Comparison of ENCODE assay signal across 20 cellular contexts in the genomic region with DNA sequence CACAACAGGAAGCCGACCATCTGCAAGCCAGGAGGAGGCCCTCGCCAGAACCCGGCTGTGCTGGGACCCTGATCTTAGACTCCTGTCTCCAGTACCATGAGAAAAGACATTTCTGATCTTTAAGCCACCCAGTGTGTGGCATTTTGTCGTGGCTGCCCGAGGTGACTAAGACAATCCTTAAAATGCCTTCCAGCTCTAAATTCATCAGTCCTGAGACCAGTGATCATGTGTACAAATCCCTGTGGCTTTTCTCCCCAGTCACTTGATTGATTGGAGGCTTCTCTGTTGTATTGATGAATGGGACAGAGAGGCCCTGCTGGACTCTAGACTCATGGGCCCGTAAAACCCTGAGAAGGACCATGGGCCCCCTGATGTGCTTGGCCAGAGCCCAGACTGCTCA. TPM values are rescaled to one million over a fixed set of nuclear protein-coding genes. Genes with fewer than 3 reads are reported as not detected.
A peak's percentile ranks its signal among the peaks of the same experiment; 100 is the strongest.
DNase-seq lines count a peak whose midpoint lies in the region; ATAC-seq, FAIRE-seq and TF ChIP-seq lines count a peak whose summit lies in the region.
"Had no signal": no experiment of that assay in that cellular context is flagged by ENCODE, and none has a peak within 500 bp of the region (broad histone marks: within the 10 kb centered on the region; RNA-seq: fewer than 3 reads in every experiment).

No MANE protein-coding gene starts in this region.

- peak overlapping the region; percentile 92 for H3K27ac Mint-ChIP-seq in nephron progenitor cell
- H3K27ac Mint-ChIP-seq: CD8-positive, alpha-beta T cell had no signal

- H2BK120ac ChIP-seq in IMR-90 (ENCODE audit: low read depth, low read length) = no peak overlapping the region

- no peaks in the 10 kb centered on the region for H4K20me1 ChIP-seq in IMR-90 (ENCODE audit: insufficient read depth, low read length)
- H4K20me1 ChIP-seq in GM23248 (ENCODE audit: insufficient read depth) = no peaks in the 10 kb centered on the region

- peaks cover 30% of the 10 kb centered on the region for H3K4me1 Mint-ChIP-seq in nephron progenitor cell
- H3K4me1 Mint-ChIP-seq: CD14-positive monocyte had no signal

- H3K56ac ChIP-seq in IMR-90 (ENCODE audit: extremely low read depth, insufficient read depth, low read length) = no peak overlapping the region

- ATAC-seq in IMR-90 (ENCODE audit: low read depth) = no peak
- ATAC-seq in upper lobe of right lung = no peak
- ATAC-seq: A549; CD8-positive, alpha-beta T cell; GM12878; K562 had no signal

- H3K79me2 ChIP-seq in GM23248 (ENCODE audit: insufficient read depth) = no peaks in the 10 kb centered on the region

- no peak for FAIRE-seq in kidney (lab: Jason Lieb, UNC)
- FAIRE-seq: A549, GM12878, GM18507, K562 had no signal

- H3K4me2 ChIP-seq in IMR-90 (ENCODE audit: low read depth, low read length) (no peak overlapping the region), GM23248 (ENCODE audit: unreplicated experiment) (no peak overlapping the region)
- H3K4me2 ChIP-seq: A549 had no signal

- peaks cover 2% of the 10 kb centered on the region; the same call in 1 of the 2 replicates for H3K27me3 ChIP-seq in IMR-90 (ENCODE audit: control insufficient read depth, insufficient read depth, low read length)
- H3K27me3 ChIP-seq in upper lobe of right lung = no peaks in the 10 kb centered on the region
- H3K27me3 ChIP-seq in GM23248 (replicated peaks; ENCODE audit: insufficient read depth) = no peaks in the 10 kb centered on the region

- no peaks in the 10 kb centered on the region for H3F3A ChIP-seq in GM23248 (ENCODE audit: insufficient read depth)

- H3K4ac ChIP-seq in IMR-90 (ENCODE audit: low read depth, low read length) = no peak overlapping the region

- no peaks in the 10 kb centered on the region for H3K4me1 ChIP-seq in IMR-90 (ENCODE audit: control insufficient read depth, insufficient read depth, low read length)
- no peaks in the 10 kb centered on the region for H3K4me1 ChIP-seq in upper lobe of right lung
- no peaks in the 10 kb centered on the region for H3K4me1 ChIP-seq in GM23248 (ENCODE audit: insufficient read depth)
- H3K4me1 ChIP-seq in kidney (ENCODE audit: control insufficient read depth in 1 of 2, insufficient read depth in 1 of 2, low read depth in 1 of 2, low read length in 2 of 2) = no peaks in the 10 kb centered on the region

- no peaks in the 10 kb centered on the region for H3K36me3 ChIP-seq in IMR-90 (ENCODE audit: control insufficient read depth, insufficient read depth, low read length)
- no peaks in the 10 kb centered on the region for H3K36me3 ChIP-seq in upper lobe of right lung
- H3K36me3 ChIP-seq in GM23248 (ENCODE audit: low read depth) = no peaks in the 10 kb centered on the region
- H3K36me3 ChIP-seq in kidney (ENCODE audit: control insufficient read depth in 1 of 2, insufficient read depth in 2 of 2, low read length in 2 of 2) = no peaks in the 10 kb centered on the region

- no peak overlapping the region for H4K5ac ChIP-seq in IMR-90 (ENCODE audit: low read depth, low read length)

- peaks cover 24% of the 10 kb centered on the region for H3K36me3 Mint-ChIP-seq in nephron progenitor cell (ENCODE audit: low read depth)
- H3K36me3 Mint-ChIP-seq: CD14-positive monocyte; CD8-positive, alpha-beta T cell had no signal

- H3K4me3 Mint-ChIP-seq in nephron progenitor cell = no peak overlapping the region
- H3K4me3 Mint-ChIP-seq: CD14-positive monocyte; CD8-positive, alpha-beta T cell had no signal

- no peaks in the 10 kb centered on the region for H3K79me1 ChIP-seq in IMR-90 (ENCODE audit: low read depth in 1 of 2, low read length in 2 of 2)

- no peak for TF ChIP-seq RAD21 in IMR-90 (IDR thresholded peaks at IDR 0.05; ENCODE audit: low read length)

- no peaks in the 10 kb centered on the region for H3K9me2 ChIP-seq in GM23248 (ENCODE audit: insufficient read depth)

- no peak overlapping the region for H2AK9ac ChIP-seq in IMR-90 (replicated peaks; ENCODE audit: low read depth, low read length, poor library complexity)

- no peak overlapping the region for H3K23ac ChIP-seq in IMR-90 (ENCODE audit: low read depth, low read length)

- H3K9me3 ChIP-seq in IMR-90 (ENCODE audit: control insufficient read depth, insufficient read depth, low read length) = peaks cover 10% of the 10 kb centered on the region
- no peaks in the 10 kb centered on the region for H3K9me3 ChIP-seq in upper lobe of right lung
- H3K9me3 ChIP-seq in GM23248 (ENCODE audit: low read depth) = no peaks in the 10 kb centered on the region
- peaks cover 0 to 10% of the 10 kb centered on the region in 2 donors for H3K9me3 ChIP-seq in kidney (ENCODE audit: control insufficient read depth in 1 of 2, low read length in 2 of 2)
- H3K9me3 ChIP-seq: A549 had no signal

- POLR2A ChIA-PET in IMR-90 (lab: Charles Lee; ENCODE audit: unreplicated experiment) = no interaction called here

- WGBS in IMR-90 (ENCODE audit: extremely low coverage in 2 of 2, insufficient read length in 1 of 2), 2 experiments = no CpG with 5 or more reads among the region's 6 CpGs
- WGBS in GM23248 (ENCODE audit: low coverage in 1 of 2, low lambda C conversion rate in 2 of 2, missing lambda C conversion rate in 2 of 2), 2 experiments = 51 to 56% methylated on average over 6 of the region's 6 CpGs

- H3K27ac ChIP-seq in IMR-90 (ENCODE audit: insufficient read depth, low read length) = no peak overlapping the region
- H3K27ac ChIP-seq in coronary artery = no peak overlapping the region
- H3K27ac ChIP-seq in upper lobe of right lung = no peak overlapping the region
- H3K27ac ChIP-seq in GM23248 = no peak overlapping the region
- H3K27ac ChIP-seq in kidney (ENCODE audit: low read depth in 2 of 2, low read length in 2 of 2) = no peak overlapping the region
- H3K27ac ChIP-seq: A549, HL-60 had no signal

- dilution Hi-C loops in IMR-90 (cut with HindIII; ENCODE audit: low sequenced_read_pairs, unreplicated experiment) = no loop called here

- H4K8ac ChIP-seq in IMR-90 (ENCODE audit: low read depth in 2 of 2, low read length in 2 of 2) = no peak overlapping the region

- H2BK20ac ChIP-seq in IMR-90 (ENCODE audit: low read depth, low read length) = no peak overlapping the region

- no peak overlapping the region for H2BK15ac ChIP-seq in IMR-90 (ENCODE audit: low read depth, low read length)

- no peak overlapping the region for H3K18ac ChIP-seq in IMR-90 (ENCODE audit: low read depth, low read length)

- H2AK5ac ChIP-seq in IMR-90 (ENCODE audit: low read depth, low read length) = no peak overlapping the region

- peaks cover 10% of the 10 kb centered on the region for H3K27me3 Mint-ChIP-seq in nephron progenitor cell (ENCODE audit: low read depth, poor library complexity)

- H2BK5ac ChIP-seq in IMR-90 (ENCODE audit: low read depth, low read length, poor library complexity, severe bottlenecking) = no peak overlapping the region

- no TSS peak for BruUV-seq in IMR-90 (replicated peaks; lab: Mats Ljungman, UMichigan)

- intact Hi-C loops in IMR-90 (cut with micrococcal nuclease) (no loop called here), upper lobe of right lung (cut with DNase I) (no loop called here), kidney (cut with DNase I) (no loop called here)

- H3K14ac ChIP-seq in IMR-90 (replicated peaks; ENCODE audit: low read depth, low read length) = no peak overlapping the region

- no peak for TF ChIP-seq POLR2A in IMR-90 (IDR thresholded peaks at IDR 0.05; ENCODE audit: low read depth, low read length)

- no peak overlapping the region for H3K4me3 ChIP-seq in IMR-90 (ENCODE audit: insufficient read depth, low read depth, low read length)
- no peak overlapping the region for H3K4me3 ChIP-seq in coronary artery
- H3K4me3 ChIP-seq in upper lobe of right lung = no peak overlapping the region
- H3K4me3 ChIP-seq in GM23248 = no peak overlapping the region
- H3K4me3 ChIP-seq in kidney (ENCODE audit: low read length in 2 of 2) = no peak overlapping the region
- H3K4me3 ChIP-seq: A549, GM12878, K562 had no signal

- no peaks in the 10 kb centered on the region for H3K9me1 ChIP-seq in IMR-90 (ENCODE audit: insufficient read depth, low read length)

- TF ChIP-seq CTCF in IMR-90 (conservative IDR thresholded peaks at IDR 0.05; ENCODE audit: low read depth, low read length) (no peak), coronary artery (IDR thresholded peaks at IDR 0.05) (no peak), nephron progenitor cell (IDR thresholded peaks at IDR 0.05) (no peak), upper lobe of right lung (IDR thresholded peaks at IDR 0.05) (no peak), kidney (IDR thresholded peaks at IDR 0.05; ENCODE audit: borderline replicate concordance, extremely low read depth, insufficient read depth) (no peak)

- H2AFZ ChIP-seq in IMR-90 (replicated peaks; ENCODE audit: low read length, poor library complexity) (peak overlapping the region; percentile 24), GM23248 (no peak overlapping the region)

- peaks cover 20% of the 10 kb centered on the region for H3K9me3 Mint-ChIP-seq in nephron progenitor cell

- in situ Hi-C loops in IMR-90 (cut with MboI; ENCODE audit: low sequenced_read_pairs) (no loop called here), GM23248 (cut with MboI) (no loop called here)

- DNase-seq in IMR-90 = no peak
- peak; percentile 28 for DNase-seq in coronary artery (ENCODE audit: low spot score)
- no peak for DNase-seq in nephron progenitor cell
- peak; percentile 33 for DNase-seq in upper lobe of right lung
- DNase-seq in GM23248 = no peak
- no peak for DNase-seq in NCI-H187 (lab: John Stamatoyannopoulos, UW)
- no peak for DNase-seq in kidney
- DNase-seq in T-helper 9 cell = no peak
- DNase-seq: CD8-positive, alpha-beta T cell; COR-L47; DMS53; GOT3; HCEC 1CT had no signal

- H4K91ac ChIP-seq in IMR-90 (ENCODE audit: insufficient read depth, low read depth, low read length) = no peak overlapping the region

- H3K9ac ChIP-seq in IMR-90 (ENCODE audit: low read depth, low read length) (no peak overlapping the region), GM23248 (no peak overlapping the region), kidney (ENCODE audit: low read length in 2 of 2) (no peak overlapping the region)

- CTCF ChIA-PET in IMR-90 (lab: Yijun Ruan, JAX) = no interaction called here

TF ChIP-seq in IMR-90, 13 proteins besides CTCF, POLR2A, EP300 and RAD21 (continues in another document):
- no peak for TF ChIP-seq MXI1 (IDR thresholded peaks at IDR 0.05; ENCODE audit: borderline replicate concordance, low read depth, low read length)
- TF ChIP-seq FOS (IDR thresholded peaks at IDR 0.05; ENCODE audit: low read depth, low read length) = no peak
- no peak for TF ChIP-seq NFE2L2 (IDR thresholded peaks at IDR 0.05; ENCODE audit: low read depth, low read length)
- TF ChIP-seq MAZ (IDR thresholded peaks at IDR 0.05; ENCODE audit: borderline replicate concordance, low read depth, low read length) = no peak

RNA-seq across cellular contexts. Expression of a gene that starts 36.1 kb away (rescaled TPM):
- total RNA-seq in IMR-90 (2012; rRNA removed) (under 0.01 and 0.18 TPM in 2 replicates), upper lobe of right lung (not detected), kidney (5.6 TPM)
- polyA plus RNA-seq in IMR-90 (2012; rRNA removed) (0.05 TPM in 1 of 2 replicates, not detected in the other), GM23248 (2016; fragmentation: Nextera tagmentation; extraction: Ambion mirVana) (not detected in 2 replicates), kidney (ENCODE audit: insufficient read depth, low read depth, low replicate concordance) (0.24 TPM)
- polyA plus RNA-seq in IMR-90 (2012; cell fraction: cytosol; rRNA removed) = 0.03 TPM in 1 of 2 replicates, not detected in the other
- 0.07 and 0.08 TPM in 2 replicates for polyA plus RNA-seq in IMR-90 (2012; cell fraction: nucleus; rRNA removed; ENCODE audit: low replicate concordance)
- total RNA-seq in GM23248 (2014; rRNA removed; shearing (Covaris generic)) = not detected in 2 replicates
- total RNA-seq: CD8-positive, alpha-beta T cell; G401 had no signal
- polyA plus RNA-seq: CD14-positive monocyte, K562 had no signal

Comparison
In these comparisons a context has a peak if more than half of its experiments do, and no peak if none do; other contexts are left out.
1. DNase-seq: peak in coronary artery (single experiment) and upper lobe of right lung (single experiment); none in IMR-90 (single experiment), nephron progenitor cell (single experiment), GM23248 (single experiment), NCI-H187 (0 of 2), kidney (single experiment) and T-helper 9 cell (single experiment).